19 cellular contexts compared by ENCODE assay signal in the genomic region with DNA sequence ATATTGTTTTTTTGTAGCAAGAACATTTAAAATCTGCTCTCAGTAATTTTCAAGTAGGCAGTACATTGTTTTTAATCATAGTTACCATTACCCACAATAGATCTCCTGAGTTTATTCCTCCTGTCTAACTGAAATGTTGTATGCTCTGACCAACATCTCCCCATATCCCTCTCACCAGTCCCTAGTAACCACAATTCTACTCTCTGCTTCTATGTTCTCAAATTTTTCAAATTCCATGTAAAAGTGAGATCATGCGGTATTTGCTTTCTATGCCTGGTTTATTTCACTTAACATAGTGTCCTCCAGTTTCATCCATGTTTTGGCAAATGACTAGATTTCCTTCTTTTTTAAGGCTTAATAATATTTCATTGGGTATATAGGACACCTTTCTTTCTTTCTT.
A peak's percentile ranks its signal among the peaks of the same experiment; 100 is the strongest.
DNase-seq lines count a peak whose midpoint lies in the region; ATAC-seq and TF ChIP-seq lines count a peak whose summit lies in the region.
"Had no signal": no experiment of that assay in that cellular context is flagged by ENCODE, and none has a peak within 500 bp of the region (broad histone marks: within the 10 kb centered on the region; RNA-seq: fewer than 3 reads in every experiment).

No MANE protein-coding gene starts in this region.

- peak; percentile 9 for DNase-seq in GM23248
- DNase-seq in NCI-H226, result peak; percentile 49
- DNase-seq in fibroblast of pulmonary artery (ENCODE audit: low read depth), result peak; percentile 10
- DNase-seq in activated T-cell treated with anti-CD3 and anti-CD28 coated beads, Interleukin-2, amount 50 U/mL, for 1 hour, result no peak
- no peak for DNase-seq in NCI-H2196 (lab: John Stamatoyannopoulos, UW; ENCODE audit: unreplicated experiment)
- DNase-seq in left lobe of liver (ENCODE audit: low spot score), result no peak
- DNase-seq: BE2C; Calu3; CD4-positive, alpha-beta T cell; DMS79; GDM1; MV-4-11; NCI-H1417; NCI-H2029; NCI-H2171; NCI-H748 treated with DMSO at 0.1 percent for 48 hours had no signal

- no peaks in the 10 kb centered on the region for H3K9me3 ChIP-seq in GM23248 (ENCODE audit: low read depth)
- H3K9me3 ChIP-seq: BE2C had no signal

- no peak overlapping the region for H3K9ac ChIP-seq in GM23248

- no peaks in the 10 kb centered on the region for H3F3A ChIP-seq in GM23248 (ENCODE audit: insufficient read depth)

- no peaks in the 10 kb centered on the region for H4K20me1 ChIP-seq in GM23248 (ENCODE audit: insufficient read depth)

- no peak overlapping the region for H3K4me3 ChIP-seq in GM23248
- no peak overlapping the region for H3K4me3 ChIP-seq in fibroblast of pulmonary artery (replicated peaks; ENCODE audit: low read depth, low read length)
- H3K4me3 ChIP-seq: GM12878 had no signal

- H2AFZ ChIP-seq in GM23248, result no peak overlapping the region

- no peak overlapping the region for H3K4me2 ChIP-seq in GM23248 (ENCODE audit: unreplicated experiment)

- H3K4me1 ChIP-seq in GM23248 (ENCODE audit: insufficient read depth), result no peaks in the 10 kb centered on the region
- H3K4me1 ChIP-seq: BE2C had no signal

- H3K36me3 ChIP-seq in GM23248 (ENCODE audit: low read depth), result no peaks in the 10 kb centered on the region
- H3K36me3 ChIP-seq: BE2C had no signal

- ATAC-seq in HG03025 (IDR thresholded peaks at IDR 0.05; ENCODE audit: low FRiP score, unreplicated experiment) (no peak), left lobe of liver (no peak)
- ATAC-seq: GM12878 had no signal

- WGBS in GM23248 (ENCODE audit: low coverage in 1 of 2, low lambda C conversion rate in 2 of 2, missing lambda C conversion rate in 2 of 2), 2 experiments, result 91 to 92% methylated on average over 1 of the region's 1 CpG

- no peak overlapping the region for H3K27ac ChIP-seq in GM23248
- H3K27ac ChIP-seq: RWPE1 had no signal

- no peak for TF ChIP-seq CTCF in fibroblast of pulmonary artery (IDR thresholded peaks at IDR 0.05; ENCODE audit: low read length, missing control alignments)

- H3K27me3 ChIP-seq in GM23248 (replicated peaks; ENCODE audit: insufficient read depth), result no peaks in the 10 kb centered on the region
- H3K27me3 ChIP-seq: BE2C had no signal

- H3K9me2 ChIP-seq in GM23248 (ENCODE audit: insufficient read depth), result no peaks in the 10 kb centered on the region

- in situ Hi-C loops in GM23248 (cut with MboI), result no loop called here

- no peaks in the 10 kb centered on the region; the same call in 1 of the 2 replicates for H3K79me2 ChIP-seq in GM23248 (ENCODE audit: insufficient read depth)

Comparison
In these comparisons a context has a peak if more than half of its experiments do, and no peak if none do; other contexts are left out.
1. DNase-seq: peak in GM23248 (single experiment), NCI-H226 (single experiment) and fibroblast of pulmonary artery (single experiment); none in activated T-cell treated with anti-CD3 and anti-CD28 coated beads, Interleukin-2, amount 50 U/mL, for 1 hour (single experiment), NCI-H2196 (single experiment) and left lobe of liver (single experiment).